Comparison of ENCODE assay signal across 18 cellular contexts in genomic region chr9:115525438-115526058, GRCh38.
DNase-seq lines count a peak whose midpoint lies in the region; ATAC-seq and TF ChIP-seq lines count a peak whose summit lies in the region.
"Had no signal": no experiment of that assay in that cellular context is flagged by ENCODE, and none has a peak within 500 bp of the region (broad histone marks: within the 10 kb centered on the region; RNA-seq: fewer than 3 reads in every experiment).

No MANE protein-coding gene starts in this region.

- H3K27ac ChIP-seq in SK-N-MC (peak overlapping the region; percentile 95), foreskin keratinocyte (peak overlapping the region; percentile 32), stomach smooth muscle (ENCODE audit: low read length) (peak overlapping the region; percentile 1)
- H3K27ac ChIP-seq: KMS-11, SJSA1 had no signal

- peak; percentile 57 for ATAC-seq in foreskin keratinocyte
- no peak for ATAC-seq in GM19463 (IDR thresholded peaks at IDR 0.05; ENCODE audit: unreplicated experiment)
- ATAC-seq: Panc1 had no signal

- DNase-seq in AG10803 (ENCODE audit: low read depth) (peak; percentile 24), SK-N-MC (ENCODE audit: low read depth, low spot score) (no peak), foreskin keratinocyte (no peak), SHP77 (lab: John Stamatoyannopoulos, UW) (no peak), KG1 (lab: John Stamatoyannopoulos, UW) (no peak)
- DNase-seq: ACHN, DMS79, H7, HFFc6, NCI-H1417 treated with DMSO at 0.1 percent for 48 hours, NCI-H1930, NCI-H226, NCI-H524 had no signal

- H3K27me3 ChIP-seq in foreskin keratinocyte: peaks cover 2% of the 10 kb centered on the region
- H3K27me3 ChIP-seq in stomach smooth muscle (ENCODE audit: control insufficient read depth in 1 of 2, insufficient read depth in 2 of 2, low read length in 2 of 2): no peaks in the 10 kb centered on the region
- H3K27me3 ChIP-seq: SJSA1 had no signal

- TF ChIP-seq CTCF in AG10803 (conservative IDR thresholded peaks at IDR 0.05; ENCODE audit: low read length) (no peak), foreskin keratinocyte (conservative IDR thresholded peaks at IDR 0.05) (no peak)

- no peaks in the 10 kb centered on the region for H3K36me3 ChIP-seq in SK-N-MC (ENCODE audit: insufficient read depth, low read length)
- no peaks in the 10 kb centered on the region for H3K36me3 ChIP-seq in stomach smooth muscle (ENCODE audit: control insufficient read depth in 2 of 2, insufficient read depth in 2 of 2, low read length in 2 of 2)
- H3K36me3 ChIP-seq: SJSA1 had no signal

- no peaks in the 10 kb centered on the region for H3K4me1 ChIP-seq in foreskin keratinocyte
- peaks cover 13% of the 10 kb centered on the region for H3K4me1 ChIP-seq in stomach smooth muscle (ENCODE audit: control insufficient read depth, insufficient read depth, low read length)

- H3K9me3 ChIP-seq in SK-N-MC (ENCODE audit: low read depth, low read length) (no peaks in the 10 kb centered on the region), stomach smooth muscle (ENCODE audit: control insufficient read depth in 2 of 2, low read length in 2 of 2) (no peaks in the 10 kb centered on the region)
- H3K9me3 ChIP-seq: SJSA1 had no signal

- no peak overlapping the region for H3K4me3 ChIP-seq in AG10803 (ENCODE audit: low read length)
- no peak overlapping the region for H3K4me3 ChIP-seq in SK-N-MC
- H3K4me3 ChIP-seq in stomach smooth muscle (ENCODE audit: low read length in 2 of 2): peak overlapping the region in 1 of 2 donors; percentile 1
- H3K4me3 ChIP-seq: SJSA1 had no signal

- H3K9ac ChIP-seq in SK-N-MC (ENCODE audit: insufficient read length) (peak overlapping the region; percentile 44), stomach smooth muscle (ENCODE audit: low read length in 2 of 2) (no peak overlapping the region)
- H3K9ac ChIP-seq: KMS-11 had no signal

Comparison
In these comparisons a context has a peak if more than half of its experiments do, and no peak if none do; other contexts are left out.
1. H3K27ac ChIP-seq: peak in every context shown above with its lines; median percentile 95 in SK-N-MC; 32 in foreskin keratinocyte; 1 in stomach smooth muscle.